ENCODE assay signal across 10 cellular contexts in the genomic region with DNA sequence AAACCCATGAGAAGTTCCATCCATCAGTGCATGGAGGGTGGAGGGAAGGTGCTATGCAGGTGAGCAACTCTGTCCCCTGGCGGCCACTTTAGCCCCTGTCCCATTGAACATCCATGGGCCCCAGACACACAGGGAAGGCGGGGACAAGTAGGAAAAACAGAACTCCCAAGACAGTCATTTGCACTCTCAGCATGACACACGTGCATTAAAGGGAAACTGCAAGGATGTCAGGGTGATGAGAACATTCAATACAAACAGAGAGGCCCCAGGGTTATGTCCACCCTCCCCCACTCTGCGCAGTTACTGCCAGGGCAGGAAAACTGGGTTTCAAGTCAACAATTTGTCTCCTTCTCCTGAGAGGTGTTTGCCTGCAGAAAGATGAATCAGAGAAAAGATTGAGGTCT. TPM values are rescaled to one million over a fixed set of nuclear protein-coding genes. Genes with fewer than 3 reads are reported as not detected.
DNase-seq lines count a peak whose midpoint lies in the region; ATAC-seq and TF ChIP-seq lines count a peak whose summit lies in the region.
"Had no signal": no experiment of that assay in that cellular context is flagged by ENCODE, and none has a peak within 500 bp of the region (broad histone marks: within the 10 kb centered on the region; RNA-seq: fewer than 3 reads in every experiment).

No MANE protein-coding gene starts in this region.

- no peaks in the 10 kb centered on the region for H3K9me3 Mint-ChIP-seq in GM23338

- peaks cover 16% of the 10 kb centered on the region for H3K4me1 ChIP-seq in GM23338 (ENCODE audit: insufficient read depth)
- peaks cover 6 to 11% (median 10%) of the 10 kb centered on the region in 4 donors for H3K4me1 ChIP-seq in esophagus muscularis mucosa

- H4K20me1 ChIP-seq in GM23338 (replicated peaks; ENCODE audit: insufficient read depth) = no peaks in the 10 kb centered on the region

- H3K4me3 Mint-ChIP-seq in GM23338 = no peak overlapping the region
- H3K4me3 Mint-ChIP-seq: brain had no signal

- H3F3A ChIP-seq in GM23338 (replicated peaks; ENCODE audit: low read depth) = no peaks in the 10 kb centered on the region

- 48% methylated on average over 4 of the region's 4 CpGs for WGBS in esophagus muscularis mucosa

- peaks cover 24% of the 10 kb centered on the region for H3K27me3 Mint-ChIP-seq in GM23338 (ENCODE audit: insufficient read depth, low read depth, poor library complexity)

- peak; percentile 62 for DNase-seq in DMS53 (lab: John Stamatoyannopoulos, UW)
- DNase-seq in GM23338 (ENCODE audit: low spot score) = peak; percentile 68
- DNase-seq in RPMI8226 = peak; percentile 25
- no peak for DNase-seq in kidney epithelial cell (ENCODE audit: low read depth)
- DNase-seq in stimulated activated CD4-positive, alpha-beta T cell treated with anti-CD3 and anti-CD28 coated beads, Interleukin-15, amount 100 ng/mL, for 24 hours = no peak
- DNase-seq in activated CD4-positive, alpha-beta T cell treated with anti-CD3 and anti-CD28 coated beads for 48 hours = no peak
- no peak for DNase-seq in esophagus muscularis mucosa (ENCODE audit: extremely low spot score)
- DNase-seq: HCEC 1CT had no signal

- H3K4me2 ChIP-seq in GM23338 = no peak overlapping the region

- no peaks in the 10 kb centered on the region for H3K36me3 Mint-ChIP-seq in GM23338 (ENCODE audit: low read depth)
- H3K36me3 Mint-ChIP-seq: brain had no signal

- intact Hi-C loops in esophagus muscularis mucosa (cut with DNase I) = no loop called here

- ATAC-seq in GM23338 (peak; percentile 78), GM21381 (IDR thresholded peaks at IDR 0.05; ENCODE audit: unreplicated experiment) (no peak)

- no peak for TF ChIP-seq POLR2A in esophagus muscularis mucosa (IDR thresholded peaks at IDR 0.05; ENCODE audit: low read depth)

- TF ChIP-seq EP300 in esophagus muscularis mucosa (IDR thresholded peaks at IDR 0.05) = no peak

- H3K27me3 ChIP-seq in GM23338 (ENCODE audit: insufficient read depth) (peaks cover 11% of the 10 kb centered on the region), kidney epithelial cell (ENCODE audit: control insufficient read depth, insufficient read depth, low read length) (peaks cover 10% of the 10 kb centered on the region), esophagus muscularis mucosa (peaks cover 0 to 44% (median 0%) of the 10 kb centered on the region in 4 donors)

- H3K27ac Mint-ChIP-seq in GM23338 = no peak overlapping the region

- H3K79me2 ChIP-seq in GM23338 (replicated peaks; ENCODE audit: insufficient read depth) = no peaks in the 10 kb centered on the region

- H3K27ac ChIP-seq in GM23338 (ENCODE audit: low read depth) (no peak overlapping the region), esophagus muscularis mucosa (replicated peaks in 1 of 4) (no peak overlapping the region)

- H3K4me3 ChIP-seq in GM23338 = no peak overlapping the region
- no peak overlapping the region for H3K4me3 ChIP-seq in kidney epithelial cell (ENCODE audit: low read depth, low read length)
- H3K4me3 ChIP-seq in esophagus muscularis mucosa = no peak overlapping the region

- H3K4me1 Mint-ChIP-seq in GM23338 = peaks cover 30% of the 10 kb centered on the region

- H3K9me2 ChIP-seq in GM23338 (ENCODE audit: insufficient read depth) = no peaks in the 10 kb centered on the region

- TF ChIP-seq CTCF in GM23338 (conservative IDR thresholded peaks at IDR 0.05; ENCODE audit: low read depth in 2 of 2) (peak; percentile 72 to 79), kidney epithelial cell (IDR thresholded peaks at IDR 0.05; ENCODE audit: insufficient read depth, low read length, poor library complexity, severe bottlenecking) (peak; percentile 29), esophagus muscularis mucosa (IDR thresholded peaks at IDR 0.05) (no peak)

- H3K36me3 ChIP-seq in GM23338 (ENCODE audit: insufficient read depth) = no peaks in the 10 kb centered on the region
- no peaks in the 10 kb centered on the region for H3K36me3 ChIP-seq in kidney epithelial cell (ENCODE audit: control insufficient read depth, insufficient read depth, low read length)
- no peaks in the 10 kb centered on the region for H3K36me3 ChIP-seq in esophagus muscularis mucosa

- H3K9me3 ChIP-seq in esophagus muscularis mucosa = no peaks in the 10 kb centered on the region

- H2AFZ ChIP-seq in GM23338 = peak overlapping the region; percentile 81

TF ChIP-seq in GM23338, 12 proteins besides CTCF, POLR2A, EP300 and RAD21:
- TF ChIP-seq EZH2phosphoT487 (IDR thresholded peaks at IDR 0.05; ENCODE audit: unreplicated experiment) (no peak), POLR2AphosphoS5 (IDR thresholded peaks at IDR 0.05; ENCODE audit: low read depth) (no peak), STAT1 (IDR thresholded peaks at IDR 0.05; ENCODE audit: unreplicated experiment) (no peak)

RNA-seq across cellular contexts. Expression of a gene that starts 44.0 kb away (rescaled TPM):
- 14.7 and 21.6 TPM in 2 replicates for total RNA-seq in GM23338 (2014; rRNA removed; shearing (Covaris generic))
- polyA plus RNA-seq in GM23338 (2016; fragmentation: Nextera tagmentation; extraction: Ambion mirVana) = 15.2 and 17.3 TPM in 2 replicates
- 29.5 and 39.8 TPM in 2 replicates for total RNA-seq in kidney epithelial cell
- 10 to 100 TPM; 44.9 to 59.7 (median 53.9) TPM for total RNA-seq in esophagus muscularis mucosa

Comparison
In these comparisons a context has a peak if more than half of its experiments do, and no peak if none do; other contexts are left out.
1. DNase-seq: peak in DMS53 (single experiment), GM23338 (single experiment) and RPMI8226 (single experiment); none in kidney epithelial cell (single experiment), stimulated activated CD4-positive, alpha-beta T cell treated with anti-CD3 and anti-CD28 coated beads, Interleukin-15, amount 100 ng/mL, for 24 hours (single experiment), activated CD4-positive, alpha-beta T cell treated with anti-CD3 and anti-CD28 coated beads for 48 hours (single experiment) and esophagus muscularis mucosa (single experiment).
2. CTCF ChIP-seq: peak in GM23338 (2 of 2) and kidney epithelial cell (single experiment); none in esophagus muscularis mucosa (0 of 3).